Comparison of ENCODE assay signal across 25 cellular contexts in the genomic region with DNA sequence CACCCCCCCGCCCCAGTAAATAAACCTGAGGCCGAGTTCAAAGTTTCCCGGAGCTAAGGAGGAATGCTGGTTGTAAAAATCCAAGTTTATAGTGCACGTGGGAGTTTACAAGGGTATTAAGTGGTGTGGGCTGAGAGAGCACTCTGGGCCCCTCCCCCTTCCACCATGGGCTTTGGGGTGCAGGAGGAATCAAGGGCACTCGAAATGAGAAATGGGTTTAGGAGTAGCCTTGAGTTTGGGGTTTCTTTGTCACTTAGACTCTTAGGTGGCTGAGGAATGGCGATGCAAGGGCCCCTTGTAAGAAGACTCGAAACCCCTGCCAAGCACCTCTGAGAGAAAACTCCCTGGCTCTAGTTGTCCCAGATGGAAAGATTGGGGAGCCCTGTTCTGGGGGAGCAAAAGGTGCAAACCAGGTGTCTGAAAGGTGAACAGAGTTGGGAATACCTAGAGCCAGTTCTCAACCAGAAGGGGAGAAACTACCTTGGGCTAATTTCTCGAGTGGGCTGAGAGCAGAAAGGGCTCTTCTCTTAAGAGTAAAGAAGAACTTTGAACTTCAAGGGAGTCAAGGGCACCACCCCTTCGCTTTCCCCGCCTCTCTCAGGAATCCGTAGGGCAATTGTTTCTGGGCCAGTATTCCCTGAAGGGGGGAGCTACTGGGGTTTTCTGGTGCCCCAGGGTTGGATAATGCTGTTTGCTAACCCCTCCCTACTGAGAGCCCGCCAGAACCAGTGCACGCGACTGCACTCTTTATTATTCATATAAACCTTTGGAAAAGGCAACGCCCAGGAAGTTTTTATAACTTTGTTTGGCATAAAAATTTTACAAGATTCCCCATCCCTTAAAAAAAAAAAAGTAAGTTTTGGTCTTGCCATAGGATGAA. TPM values are rescaled to one million over a fixed set of nuclear protein-coding genes. Genes with fewer than 3 reads are reported as not detected.
A peak's percentile ranks its signal among the peaks of the same experiment; 100 is the strongest.
DNase-seq lines count a peak whose midpoint lies in the region; ATAC-seq and TF ChIP-seq lines count a peak whose summit lies in the region.
"Had no signal": no experiment of that assay in that cellular context is flagged by ENCODE, and none has a peak within 500 bp of the region (broad histone marks: within the 10 kb centered on the region; RNA-seq: fewer than 3 reads in every experiment).

No MANE protein-coding gene starts in this region.

- no peaks in the 10 kb centered on the region for H3K9me3 ChIP-seq in RWPE2 (ENCODE audit: severe bottlenecking)
- H3K9me3 ChIP-seq: prostate gland, thyroid gland had no signal

- ATAC-seq in RWPE2 (ENCODE audit: low read depth) (peak; percentile 32; the same call in 1 of the 3 replicates), left colon (peak; percentile 90), T-cell (replicated peaks in 1 of 4) (no peak)
- ATAC-seq: stimulated activated naive B cell treated with anti-CD40 and anti-IgM and Interleukin-4, amounts not matched to agents 10 μg/mL and 1 μg/mL and 100 μg/mL, for 72 hours had no signal

- H3K27ac ChIP-seq in 22Rv1 (peak overlapping the region; percentile 91), RWPE2 (ENCODE audit: poor library complexity, severe bottlenecking) (no peak overlapping the region)
- H3K27ac ChIP-seq: prostate gland, thyroid gland had no signal

- no peaks in the 10 kb centered on the region for H3K36me3 Mint-ChIP-seq in T-cell

- no peak overlapping the region for H3K4me3 ChIP-seq in RWPE2 (ENCODE audit: severe bottlenecking)
- H3K4me3 ChIP-seq: prostate gland, thyroid gland had no signal

- H3K27me3 Mint-ChIP-seq in T-cell = peaks cover 79 to 88% of the 10 kb centered on the region in 2 donors

- intact Hi-C loops in left colon (cut with DNase I, micrococcal nuclease) = no loop called here

- no peak overlapping the region for H3K27ac Mint-ChIP-seq in T-cell
- H3K27ac Mint-ChIP-seq: HFFc6; stimulated activated naive B cell treated with anti-CD40 and anti-IgM and Interleukin-4, amounts not matched to agents 10 μg/mL and 1 μg/mL and 100 μg/mL, for 72 hours had no signal

- H3K9me3 Mint-ChIP-seq in T-cell = no peaks in the 10 kb centered on the region
- H3K9me3 Mint-ChIP-seq: HFFc6, neural crest cell had no signal

- peaks cover 11 to 27% (median 19%) of the 10 kb centered on the region in 3 donors for H3K4me1 Mint-ChIP-seq in T-cell
- H3K4me1 Mint-ChIP-seq: neural crest cell had no signal

- TF ChIP-seq CTCF in 22Rv1 (IDR thresholded peaks at IDR 0.05) (no peak), RWPE2 (IDR thresholded peaks at IDR 0.05; ENCODE audit: poor library complexity, severe bottlenecking) (no peak)

- H3K4me3 Mint-ChIP-seq in T-cell = no peak overlapping the region
- H3K4me3 Mint-ChIP-seq: CD4-positive, alpha-beta memory T cell; HFFc6; neural crest cell; stimulated activated naive B cell treated with anti-CD40 and anti-IgM and Interleukin-4, amounts not matched to agents 10 μg/mL and 1 μg/mL and 100 μg/mL, for 72 hours had no signal

- H3K36me3 ChIP-seq in RWPE2 (ENCODE audit: low read depth) = no peaks in the 10 kb centered on the region
- H3K36me3 ChIP-seq: prostate gland, thyroid gland had no signal

- peak; percentile 92 for DNase-seq in GM04503 (ENCODE audit: low read depth)
- no peak for DNase-seq in RWPE2 (ENCODE audit: low spot score)
- DNase-seq in left colon = peak; percentile 28 to 31
- no peak for DNase-seq in T-helper 9 cell
- no peak for DNase-seq in amygdala (lab: John Stamatoyannopoulos, UW)
- no peak for DNase-seq in stimulated activated CD4-positive, alpha-beta T cell treated with anti-CD3 and anti-CD28 coated beads, Interleukin-2, amount 100 ng/mL, for 48 hours
- DNase-seq in T-cell = no peak
- DNase-seq: activated naive CD4-positive, alpha-beta T cell; activated T-cell treated with anti-CD3 and anti-CD28 coated beads for 4 hours; caudate nucleus; CD4-positive, alpha-beta memory T cell; HFFc6; hippocampal formation; Karpas-422; kidney; mesendoderm; NCI-H1417 treated with DMSO at 0.1 percent for 48 hours; NCI-H2171; stimulated activated naive B cell treated with anti-CD40 and anti-IgM and Interleukin-4, amounts not matched to agents 10 μg/mL and 1 μg/mL and 100 μg/mL, for 72 hours; SW 1271; thyroid gland had no signal

- POLR2A ChIA-PET in T-cell (lab: Charles Lee) = no interaction called here

- peaks cover 6% of the 10 kb centered on the region for H3K4me1 ChIP-seq in RWPE2 (ENCODE audit: insufficient read depth, poor library complexity, severe bottlenecking)
- H3K4me1 ChIP-seq: prostate gland had no signal

- H3K27me3 ChIP-seq in RWPE2 (ENCODE audit: insufficient read depth, poor library complexity, severe bottlenecking) = peaks cover 89% of the 10 kb centered on the region

- CTCF ChIA-PET in T-cell (lab: Charles Lee) = no interaction called here

RNA-seq across cellular contexts. Expression of gene HOTAIR, which starts 4.0 kb away (rescaled TPM):
- not detected for total RNA-seq in left colon
- total RNA-seq in T-cell = not detected
- total RNA-seq: CD4-positive, alpha-beta memory T cell; fibroblast of lung; neural crest cell; thyroid gland had no signal

RNA-seq across cellular contexts. Expression of gene HOXC11, which starts 5.8 kb away (rescaled TPM):
- total RNA-seq in left colon (not detected), T-cell (not detected)
- total RNA-seq: CD4-positive, alpha-beta memory T cell; fibroblast of lung; neural crest cell; prostate gland; thyroid gland had no signal

RNA-seq across cellular contexts. Expression of gene HOXC10, which starts 6.2 kb away (rescaled TPM):
- not detected for total RNA-seq in left colon
- total RNA-seq in T-cell = under 1 TPM in 1 of 5 donors, not detected in 4; 0.30 TPM
- total RNA-seq: CD4-positive, alpha-beta memory T cell; fibroblast of lung; thyroid gland had no signal

RNA-seq across cellular contexts. Expression of gene HOXC9, which starts 21.2 kb away (rescaled TPM):
- total RNA-seq in left colon (not detected), T-cell (not detected)
- total RNA-seq: CD4-positive, alpha-beta memory T cell; fibroblast of lung had no signal

RNA-seq across cellular contexts. Expression of gene HOXC12, which starts 24.0 kb away (rescaled TPM):
- total RNA-seq in left colon (not detected), T-cell (not detected)
- total RNA-seq: CD4-positive, alpha-beta memory T cell; fibroblast of lung; HFFc6; kidney; neural crest cell; prostate gland; thyroid gland had no signal

Comparison
In these comparisons a context has a peak if more than half of its experiments do, and no peak if none do; other contexts are left out.
1. DNase-seq: peak in GM04503 (single experiment) and left colon (2 of 2); none in RWPE2 (single experiment), T-helper 9 cell (single experiment), amygdala (0 of 56), stimulated activated CD4-positive, alpha-beta T cell treated with anti-CD3 and anti-CD28 coated beads, Interleukin-2, amount 100 ng/mL, for 48 hours (0 of 2) and T-cell (0 of 34).
2. ATAC-seq: peak in RWPE2 (single experiment) and left colon (single experiment); none in T-cell (0 of 4).